Comparison of ENCODE assay signal across 8 cellular contexts in the genomic region with DNA sequence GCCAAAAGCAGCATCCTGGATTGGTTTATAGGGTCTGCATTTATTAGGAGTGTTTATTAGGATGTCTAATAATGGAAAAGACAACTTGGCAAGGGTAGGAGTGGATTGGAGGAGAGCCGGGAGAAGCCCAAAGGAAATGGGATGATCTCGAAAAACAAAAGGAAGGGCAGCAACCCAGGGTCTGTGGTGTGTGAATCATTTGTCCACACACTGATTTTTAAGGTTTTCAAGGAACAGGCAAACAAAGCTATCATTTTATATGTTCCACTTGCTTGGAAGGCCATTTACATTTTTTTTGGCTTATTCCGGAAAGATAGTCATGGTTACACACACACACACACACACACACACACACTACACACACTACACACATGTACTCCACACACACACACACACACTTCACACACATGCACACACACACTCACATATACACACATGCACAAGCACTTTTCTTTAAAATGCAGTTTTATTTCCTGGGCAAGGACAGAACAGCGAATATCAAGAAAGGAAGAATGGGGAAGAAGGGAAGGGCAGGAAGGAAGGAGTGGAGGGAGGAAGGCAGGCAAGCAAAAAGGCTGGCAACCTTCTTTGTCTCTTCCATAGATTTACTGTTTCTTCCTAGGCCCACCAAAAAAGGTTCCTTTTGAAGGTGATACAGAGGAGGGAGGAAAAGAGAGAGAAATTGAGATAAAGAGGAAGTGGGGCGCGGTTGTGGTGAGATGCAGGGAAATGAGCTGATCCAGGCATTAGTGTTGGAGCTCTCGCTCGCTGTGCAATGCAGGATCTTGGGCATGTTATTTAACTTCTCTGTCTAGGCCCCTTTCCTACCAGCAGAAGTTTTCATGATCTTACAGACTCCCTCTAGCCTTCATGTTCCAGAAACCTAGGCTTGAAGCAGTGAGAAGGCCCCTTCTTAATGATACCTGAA.
DNase-seq lines count a peak whose midpoint lies in the region; ATAC-seq, FAIRE-seq and TF ChIP-seq lines count a peak whose summit lies in the region.

No MANE protein-coding gene starts in this region.

- TF ChIP-seq POLR2A in GM12892 (IDR thresholded peaks at IDR 0.05; ENCODE audit: low read depth, low read length), result no peak

- H3K27me3 ChIP-seq in duodenal mucosa (ENCODE audit: control insufficient read depth in 1 of 2, insufficient read depth in 2 of 2, low read length in 2 of 2) (no peaks in the 10 kb centered on the region), upper lobe of right lung (no peaks in the 10 kb centered on the region)

- peak; percentile 46 for FAIRE-seq in GM12892 (lab: Jason Lieb, UNC)

- no peak for TF ChIP-seq CTCF in upper lobe of right lung (IDR thresholded peaks at IDR 0.05)
- TF ChIP-seq CTCF in foreskin fibroblast (IDR thresholded peaks at IDR 0.05; ENCODE audit: low read depth, low read length), result no peak

- peak overlapping the region; percentile 44 to 51 for H3K9ac ChIP-seq in duodenal mucosa (ENCODE audit: low read depth in 1 of 2, low read length in 2 of 2)

- no peaks in the 10 kb centered on the region for H3K9me3 ChIP-seq in duodenal mucosa (ENCODE audit: control insufficient read depth in 1 of 2, low read length in 2 of 2)
- no peaks in the 10 kb centered on the region for H3K9me3 ChIP-seq in upper lobe of right lung

- ATAC-seq in GM21529 (IDR thresholded peaks at IDR 0.05; ENCODE audit: unreplicated experiment), result peak; percentile 69
- ATAC-seq in upper lobe of right lung, result peak; percentile 32

- DNase-seq in GM12892 (ENCODE audit: insufficient read length), result no peak
- DNase-seq in Kasumi-1 (lab: John Stamatoyannopoulos, UW), result peak; percentile 83 to 84
- no peak for DNase-seq in upper lobe of right lung
- no peak for DNase-seq in foreskin fibroblast
- DNase-seq in activated CD4-positive, alpha-beta T cell treated with anti-CD3 and anti-CD28 coated beads for 4 hours, result no peak
- no peak for DNase-seq in retina

- H3K36me3 ChIP-seq in duodenal mucosa (ENCODE audit: control insufficient read depth in 1 of 2, insufficient read depth in 2 of 2, low read length in 2 of 2), result no peaks in the 10 kb centered on the region
- no peaks in the 10 kb centered on the region for H3K36me3 ChIP-seq in upper lobe of right lung

- H3K4me1 ChIP-seq in duodenal mucosa (ENCODE audit: control insufficient read depth in 1 of 2, insufficient read depth in 2 of 2, low read length in 2 of 2), result peaks cover 42 to 49% of the 10 kb centered on the region in 2 donors
- peaks cover 29% of the 10 kb centered on the region for H3K4me1 ChIP-seq in upper lobe of right lung

- intact Hi-C loops in upper lobe of right lung (cut with DNase I), result loop anchor here (10.0 kb wide), 1 partner anchor 518 kb away; no protein-coding TSS in a partner anchor

- peak overlapping the region; percentile 65 for H3K27ac ChIP-seq in duodenal mucosa (ENCODE audit: low read depth, low read length)
- peak overlapping the region; percentile 67 for H3K27ac ChIP-seq in upper lobe of right lung

- peak overlapping the region; percentile 52 to 56 for H3K4me3 ChIP-seq in duodenal mucosa (ENCODE audit: low read depth in 1 of 2, low read length in 2 of 2)
- no peak overlapping the region for H3K4me3 ChIP-seq in upper lobe of right lung
- no peak overlapping the region for H3K4me3 ChIP-seq in foreskin fibroblast (ENCODE audit: low read depth in 1 of 2, low read length in 2 of 2)

Comparison
In these comparisons a context has a peak if more than half of its experiments do, and no peak if none do; other contexts are left out.
1. DNase-seq: peak in Kasumi-1 (2 of 2); none in GM12892 (single experiment), upper lobe of right lung (single experiment), foreskin fibroblast (0 of 2), activated CD4-positive, alpha-beta T cell treated with anti-CD3 and anti-CD28 coated beads for 4 hours (0 of 2) and retina (single experiment).
2. H3K4me3 ChIP-seq: peak in duodenal mucosa (2 of 2); none in upper lobe of right lung (single experiment) and foreskin fibroblast (0 of 2).